Comparison of ENCODE assay signal across 2 cellular contexts in genomic region chr6:160764847-160765246, GRCh38.
TF ChIP-seq lines count a peak whose summit lies in the region.

No MANE protein-coding gene starts in this region.

TF ChIP-seq in HepG2, 621 proteins besides CTCF, POLR2A, EP300 and RAD21 (continues in another document):
- TF ChIP-seq ZNF850 (CRISPR knock-in tag; conservative IDR thresholded peaks at IDR 0.05) (no peak), CREB3 (CRISPR knock-in tag; IDR thresholded peaks at IDR 0.05) (no peak), BCL6 (CRISPR knock-in tag; IDR thresholded peaks at IDR 0.05) (no peak), IKZF5 (CRISPR knock-in tag; IDR thresholded peaks at IDR 0.05) (no peak), ZNF207 (IDR thresholded peaks at IDR 0.05; ENCODE audit: borderline replicate concordance) (0 out of 2 replicates have a peak, but pooled peaks have one; percentile 67), HOXA5 (CRISPR knock-in tag; IDR thresholded peaks at IDR 0.05) (no peak), ATF7 (IDR thresholded peaks at IDR 0.05) (0 out of 2 replicates have a peak, but pooled peaks have one; percentile 9), ATF7 (CRISPR knock-in tag; IDR thresholded peaks at IDR 0.05) (no peak), ZBTB39 (CRISPR knock-in tag; IDR thresholded peaks at IDR 0.05) (no peak), HBP1 (CRISPR knock-in tag; IDR thresholded peaks at IDR 0.05; ENCODE audit: low read depth) (no peak), SMAD1 (CRISPR knock-in tag; IDR thresholded peaks at IDR 0.05; ENCODE audit: borderline replicate concordance, low read depth) (no peak), THAP9 (CRISPR knock-in tag; IDR thresholded peaks at IDR 0.05; ENCODE audit: borderline replicate concordance) (no peak), ZBTB10 (CRISPR knock-in tag; IDR thresholded peaks at IDR 0.05; ENCODE audit: borderline replicate concordance) (no peak)

TF ChIP-seq in H1, 55 proteins besides CTCF, POLR2A, EP300 and RAD21:
- TF ChIP-seq E2F6 (IDR thresholded peaks at IDR 0.05) (no peak), SAP30 (IDR thresholded peaks at IDR 0.05; ENCODE audit: insufficient read depth, insufficient replicate concordance, low read length) (no peak), CEBPB (IDR thresholded peaks at IDR 0.05; ENCODE audit: low read depth, low read length) (no peak), POU5F1 (IDR thresholded peaks at IDR 0.05; ENCODE audit: low read depth, low read length) (no peak), SRF (IDR thresholded peaks at IDR 0.05; ENCODE audit: low read depth, low read length) (no peak), RXRA (IDR thresholded peaks at IDR 0.05; ENCODE audit: insufficient read depth, low read depth, low read length) (no peak), CTBP2 (IDR thresholded peaks at IDR 0.05; ENCODE audit: borderline replicate concordance, insufficient read depth, insufficient read length, low read length) (no peak), SUZ12 (IDR thresholded peaks at IDR 0.05; ENCODE audit: low read length) (no peak), SP1 (IDR thresholded peaks at IDR 0.05; ENCODE audit: low read depth, low read length) (no peak), CBX8 (IDR thresholded peaks at IDR 0.05; ENCODE audit: borderline replicate concordance, low read depth, low read length) (no peak), HDAC2 (IDR thresholded peaks at IDR 0.05; ENCODE audit: borderline replicate concordance in 1 of 2, low read depth in 2 of 2, low read length in 2 of 2) (no peak), PHF8 (conservative IDR thresholded peaks at IDR 0.05; ENCODE audit: low read depth, low read length) (no peak), YY1 (IDR thresholded peaks at IDR 0.05; ENCODE audit: low read depth, low read length) (no peak), BCL11A (IDR thresholded peaks at IDR 0.05; ENCODE audit: low read depth in 2 of 2, low read length in 2 of 2) (no peak), SP2 (IDR thresholded peaks at IDR 0.05; ENCODE audit: low read length) (no peak), CBX5 (IDR thresholded peaks at IDR 0.05; ENCODE audit: low read depth, low read length) (no peak), POLR2AphosphoS5 (IDR thresholded peaks at IDR 0.05; ENCODE audit: low read depth, low read length) (no peak), MAX (IDR thresholded peaks at IDR 0.05) (no peak), CREB1 (IDR thresholded peaks at IDR 0.05) (no peak), ASH2L (IDR thresholded peaks at IDR 0.05; ENCODE audit: low read length) (no peak)
